ENCODE assay signal across 27 cellular contexts in genomic region chr11:660281-660680, GRCh38. TPM values are rescaled to one million over a fixed set of nuclear protein-coding genes. Genes with fewer than 3 reads are reported as not detected.
"Had no signal": no experiment of that assay in that cellular context is flagged by ENCODE, and none has a peak within 500 bp of the region (broad histone marks: within the 10 kb centered on the region; RNA-seq: fewer than 3 reads in every experiment).

No MANE protein-coding gene starts in this region.

- H3K4me3 Mint-ChIP-seq: mesothelial cell of epicardium; naive B cell; nephron; neural crest cell; stimulated activated effector memory CD8-positive, alpha-beta T cell treated with anti-CD3 and anti-CD28 coated beads, Interleukin-12 subunit alpha, Interleukin-12 subunit beta, amount 100 ng/mL, for 72 hours; stimulated activated naive CD8-positive, alpha-beta T cell treated with anti-CD3 and anti-CD28 coated beads, Interleukin-15, Interleukin-2, amounts not matched to agents 100 ng/mL and 50 ng/mL, for 24 hours; type B pancreatic cell had no signal

- H3K4me1 Mint-ChIP-seq: mesothelial cell of epicardium had no signal

- H3K36me3 Mint-ChIP-seq: naive B cell had no signal

- H3K27me3 Mint-ChIP-seq: naive B cell; progenitor cell of endocrine pancreas; stimulated activated naive CD8-positive, alpha-beta T cell treated with anti-CD3 and anti-CD28 coated beads, Interleukin-15, Interleukin-2, amounts not matched to agents 100 ng/mL and 50 ng/mL, for 24 hours; type B pancreatic cell had no signal

- H3K36me3 ChIP-seq: ovary, uterus had no signal

- ATAC-seq: stimulated activated effector memory CD8-positive, alpha-beta T cell treated with anti-CD3 and anti-CD28 coated beads, Interleukin-12 subunit alpha, Interleukin-12 subunit beta, amount 100 ng/mL, for 72 hours had no signal

- H3K9me3 ChIP-seq: left ventricle myocardium inferior, ovary, sigmoid colon, spleen, tibial nerve, uterus had no signal

- H3K9me3 Mint-ChIP-seq: mesothelial cell of epicardium; naive B cell; nephron; neural crest cell; stimulated activated effector memory CD8-positive, alpha-beta T cell treated with anti-CD3 and anti-CD28 coated beads, Interleukin-12 subunit alpha, Interleukin-12 subunit beta, amount 100 ng/mL, for 72 hours; stimulated activated naive CD8-positive, alpha-beta T cell treated with anti-CD3 and anti-CD28 coated beads, Interleukin-15, Interleukin-2, amounts not matched to agents 100 ng/mL and 50 ng/mL, for 24 hours; type B pancreatic cell had no signal

- H2AFZ ChIP-seq: hepatocyte had no signal

- H3K4me3 ChIP-seq: hepatocyte, left ventricle myocardium inferior, lung, ovary, sigmoid colon, spleen, tibial nerve, uterus had no signal

- H3K27ac Mint-ChIP-seq: mesothelial cell of epicardium; nephron; progenitor cell of endocrine pancreas; stimulated activated effector memory CD8-positive, alpha-beta T cell treated with anti-CD3 and anti-CD28 coated beads, Interleukin-12 subunit alpha, Interleukin-12 subunit beta, amount 100 ng/mL, for 72 hours; stimulated activated naive CD8-positive, alpha-beta T cell treated with anti-CD3 and anti-CD28 coated beads, Interleukin-15, Interleukin-2, amounts not matched to agents 100 ng/mL and 50 ng/mL, for 24 hours; type B pancreatic cell had no signal

- H3K4me1 ChIP-seq: uterus had no signal

- H3K4me2 ChIP-seq: hepatocyte had no signal

- H3K27me3 ChIP-seq: hepatocyte, ovary, sigmoid colon, spleen, tibial nerve, uterus had no signal

- DNase-seq: left ventricle myocardium inferior; mesendoderm; naive B cell; nucleus accumbens; ovary; retina; sigmoid colon; spleen; stimulated activated CD4-positive, alpha-beta T cell treated with anti-CD3 and anti-CD28 coated beads, Interleukin-4, amount 100 ng/mL, for 24 hours; stimulated activated naive CD4-positive, alpha-beta T cell; uterus had no signal

- H3K27ac ChIP-seq: hepatocyte, ovary, sigmoid colon, tibial nerve, uterus had no signal

RNA-seq across cellular contexts. Expression of gene DRD4, which starts 23.2 kb away (rescaled TPM):
- total RNA-seq: hepatocyte, temporal lobe had no signal

RNA-seq across cellular contexts. Expression of gene SCT, which starts 33.3 kb away (rescaled TPM):
- total RNA-seq: hepatocyte, left ventricle myocardium inferior, lower leg skin, lung, mononuclear cell, neural crest cell, ovary, sigmoid colon, subcutaneous adipose tissue, temporal lobe, tibial nerve, ureter, uterus had no signal
- polyA plus RNA-seq: lung, right cardiac atrium had no signal

RNA-seq across cellular contexts. Expression of gene CDHR5, which starts 35.5 kb away (rescaled TPM):
- total RNA-seq: left ventricle myocardium inferior, lower leg skin, lung, neural crest cell, right cardiac atrium, spleen, subcutaneous adipose tissue, temporal lobe, tibial nerve, ureter had no signal
